Comparison of ENCODE assay signal across 16 cellular contexts in the genomic region with DNA sequence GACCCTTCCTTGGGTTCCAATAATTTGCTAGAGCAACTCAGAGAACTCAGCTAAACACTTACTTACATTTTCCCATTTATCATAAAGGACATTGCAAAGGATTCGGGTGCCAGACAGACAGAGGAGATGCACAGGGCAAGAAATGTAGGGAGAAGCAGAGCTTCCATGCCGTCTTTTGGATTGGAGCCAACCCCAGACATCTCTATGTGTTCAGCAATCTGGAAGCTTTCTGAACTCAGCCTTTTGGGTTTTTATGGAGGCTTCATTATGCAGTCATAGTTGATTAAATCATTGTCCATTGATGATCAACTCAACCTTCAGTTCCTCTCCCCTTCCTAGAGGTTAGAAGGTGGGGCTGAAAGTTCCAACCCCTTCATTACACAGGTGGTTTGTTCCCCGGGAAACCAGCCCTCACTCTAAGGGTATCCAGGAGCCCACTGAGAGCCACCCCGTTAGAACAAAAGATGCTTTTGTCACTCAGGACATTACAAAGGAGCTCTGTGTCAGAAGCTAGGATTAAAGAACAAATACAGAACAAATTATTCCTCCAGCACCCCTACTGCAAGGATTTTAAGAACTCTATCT.
"Had no signal": no experiment of that assay in that cellular context is flagged by ENCODE, and none has a peak within 500 bp of the region (broad histone marks: within the 10 kb centered on the region; RNA-seq: fewer than 3 reads in every experiment).

No MANE protein-coding gene starts in this region.

- DNase-seq: activated CD4-positive, alpha-beta memory T cell treated with anti-CD3 and anti-CD28 coated beads for 36 hours; activated gamma-delta T cell treated with Interleukin-2 at 50 U/mL for 16 hours; activated naive CD8-positive, alpha-beta T cell treated with anti-CD3 and anti-CD28 coated beads for 36 hours; activated T-cell treated with anti-CD3 and anti-CD28 coated beads, Interleukin-2, amount 50 U/mL, for 72 hours; esophagus squamous epithelium; foreskin fibroblast; islet precursor cell; left lung; nephron progenitor cell; pancreas; small intestine; SW 1271; T1000; tibial artery had no signal

- H3K4me3 Mint-ChIP-seq: activated CD4-positive, alpha-beta memory T cell treated with anti-CD3 and anti-CD28 coated beads for 36 hours; activated naive CD8-positive, alpha-beta T cell treated with anti-CD3 and anti-CD28 coated beads for 36 hours; activated T-cell treated with anti-CD3 and anti-CD28 coated beads, Interleukin-2, amount 50 U/mL, for 72 hours; memory B cell; nephron progenitor cell had no signal

- H3K36me3 Mint-ChIP-seq: activated CD4-positive, alpha-beta memory T cell treated with anti-CD3 and anti-CD28 coated beads for 36 hours; activated naive CD8-positive, alpha-beta T cell treated with anti-CD3 and anti-CD28 coated beads for 36 hours; memory B cell had no signal

- H3K27me3 Mint-ChIP-seq: activated CD4-positive, alpha-beta memory T cell treated with anti-CD3 and anti-CD28 coated beads for 36 hours; activated naive CD8-positive, alpha-beta T cell treated with anti-CD3 and anti-CD28 coated beads for 36 hours; memory B cell had no signal

- H3K4me1 Mint-ChIP-seq: activated naive CD8-positive, alpha-beta T cell treated with anti-CD3 and anti-CD28 coated beads for 36 hours; memory B cell had no signal

- H3K4me1 ChIP-seq: esophagus squamous epithelium, left lung, pancreas, right atrium auricular region, tibial artery had no signal

- H3K27me3 ChIP-seq: esophagus squamous epithelium, left lung, pancreas, right atrium auricular region, tibial artery had no signal

- H3K27ac ChIP-seq: esophagus squamous epithelium, left lung, pancreas, right atrium auricular region, tibial artery had no signal

- H3K9me3 ChIP-seq: esophagus squamous epithelium, pancreas, right atrium auricular region, tibial artery had no signal

- H3K36me3 ChIP-seq: esophagus squamous epithelium, left lung, pancreas, right atrium auricular region, tibial artery had no signal

- ATAC-seq: activated T-cell treated with anti-CD3 and anti-CD28 coated beads, Interleukin-2, amount 50 U/mL, for 72 hours; left lung; pancreas had no signal

- H3K27ac Mint-ChIP-seq: activated CD4-positive, alpha-beta memory T cell treated with anti-CD3 and anti-CD28 coated beads for 36 hours; activated naive CD8-positive, alpha-beta T cell treated with anti-CD3 and anti-CD28 coated beads for 36 hours; activated T-cell treated with anti-CD3 and anti-CD28 coated beads, Interleukin-2, amount 50 U/mL, for 72 hours; memory B cell; nephron progenitor cell had no signal

- H3K9me3 Mint-ChIP-seq: nephron progenitor cell had no signal

- H3K4me3 ChIP-seq: esophagus squamous epithelium, left lung, pancreas, right atrium auricular region, tibial artery had no signal
